Comparison of ENCODE assay signal across 9 cellular contexts in the genomic region with DNA sequence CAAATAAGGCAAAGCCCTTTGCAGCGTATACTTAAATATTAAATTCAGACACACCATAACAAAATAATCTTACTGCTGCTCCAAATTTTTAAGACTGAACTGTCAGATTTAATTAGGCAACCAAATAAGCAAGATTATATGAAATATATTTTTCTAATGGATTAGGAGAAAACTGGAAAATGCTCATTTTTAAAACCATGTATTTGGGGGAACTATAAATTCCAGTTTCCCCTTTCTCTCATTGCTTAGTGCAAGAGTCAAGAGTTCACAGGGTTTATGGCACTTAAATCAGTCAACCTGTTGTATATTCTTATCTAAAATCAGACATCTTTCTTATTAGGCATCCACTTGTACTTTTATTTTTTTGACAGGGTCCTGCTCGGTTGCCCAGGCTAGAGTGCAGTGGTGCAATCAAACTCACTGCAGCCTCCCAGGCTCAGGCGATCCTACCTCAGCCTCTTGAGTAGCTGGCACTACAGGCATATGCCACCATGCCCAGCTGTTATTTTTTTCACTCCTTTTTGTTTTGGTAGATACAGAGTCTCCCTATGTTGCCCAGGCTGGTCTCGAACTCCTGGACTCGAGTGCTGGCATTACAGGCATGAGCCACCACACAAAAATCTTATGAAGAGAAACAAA. TPM values are rescaled to one million over a fixed set of nuclear protein-coding genes. Genes with fewer than 3 reads are reported as not detected.
DNase-seq lines count a peak whose midpoint lies in the region; ATAC-seq, FAIRE-seq and TF ChIP-seq lines count a peak whose summit lies in the region.
"Had no signal": no experiment of that assay in that cellular context is flagged by ENCODE, and none has a peak within 500 bp of the region (broad histone marks: within the 10 kb centered on the region; RNA-seq: fewer than 3 reads in every experiment).

No MANE protein-coding gene starts in this region.

- peaks cover 2% of the 10 kb centered on the region for H3K36me3 Mint-ChIP-seq in T-helper 17 cell (ENCODE audit: low read depth)

- 65% methylated on average over 5 of the region's 5 CpGs for WGBS in A549 (ENCODE audit: missing lambda C conversion rate)
- WGBS in HepG2 (ENCODE audit: low lambda C conversion rate): 87% methylated on average over 5 of the region's 5 CpGs

- H3K9me3 ChIP-seq in A549 (no peaks in the 10 kb centered on the region), DND-41 (ENCODE audit: insufficient read depth, low read length, severe bottlenecking) (no peaks in the 10 kb centered on the region), T-helper 17 cell (ENCODE audit: control insufficient read depth, low read length, poor library complexity, severe bottlenecking) (no peaks in the 10 kb centered on the region), HepG2 (ENCODE audit: low read length) (no peaks in the 10 kb centered on the region)
- H3K9me3 ChIP-seq: heart left ventricle had no signal

- peak overlapping the region; percentile 99 for H3K27ac Mint-ChIP-seq in T-helper 17 cell

- no peak for ATAC-seq in A549
- no peak for ATAC-seq in DND-41 (ENCODE audit: insufficient read depth, low read depth)
- no peak for ATAC-seq in T-helper 17 cell
- no peak for ATAC-seq in HepG2
- ATAC-seq in GM18907 (IDR thresholded peaks at IDR 0.05; ENCODE audit: unreplicated experiment): no peak
- no peak for ATAC-seq in HG03565 (IDR thresholded peaks at IDR 0.05; ENCODE audit: unreplicated experiment)
- ATAC-seq: heart left ventricle had no signal

- no peaks in the 10 kb centered on the region for H3K27me3 Mint-ChIP-seq in T-helper 17 cell

- BruUV-seq in HepG2 (replicated peaks; lab: Mats Ljungman, UMichigan): no TSS peak

- TF ChIP-seq EP300 in A549 (IDR thresholded peaks at IDR 0.05) (no peak), HepG2 (IDR thresholded peaks at IDR 0.05; ENCODE audit: low read depth in 2 of 2, low read length in 2 of 2) (no peak), HepG2 (CRISPR knock-in tag; IDR thresholded peaks at IDR 0.05; ENCODE audit: borderline replicate concordance) (no peak)

- no peak for TF ChIP-seq RAD21 in A549 (conservative IDR thresholded peaks at IDR 0.05 in 1 of 2, IDR thresholded peaks at IDR 0.05 in 1 of 2)
- TF ChIP-seq RAD21 in HepG2 (CRISPR knock-in tag; IDR thresholded peaks at IDR 0.05): no peak

- H4K20me1 ChIP-seq in DND-41 (ENCODE audit: insufficient read depth, low read length) (peaks cover 15% of the 10 kb centered on the region), HepG2 (ENCODE audit: insufficient read depth, low read length) (peaks cover 23% of the 10 kb centered on the region)

- H3K4me2 ChIP-seq in A549 (peak overlapping the region; percentile 77; the same call in 2 of the 3 replicates), DND-41 (ENCODE audit: insufficient read depth, low read length) (peak overlapping the region; percentile 67), HepG2 (ENCODE audit: low read depth, low read length) (no peak overlapping the region)

- no peak overlapping the region for H3K4me3 ChIP-seq in A549
- H3K4me3 ChIP-seq in DND-41 (ENCODE audit: low read depth in 1 of 2, low read length in 2 of 2): peak overlapping the region; percentile 0 to 72; a peak in 3 of 4 replicates
- no peak overlapping the region for H3K4me3 ChIP-seq in HepG2 (replicated peaks in 1 of 3; ENCODE audit: insufficient read depth in 1 of 3, low read depth in 2 of 3, low read length in 3 of 3)
- no peak overlapping the region for H3K4me3 ChIP-seq in H7 (ENCODE audit: insufficient read depth, low read depth, low read length)

- H3K79me2 ChIP-seq in DND-41 (ENCODE audit: insufficient read depth, low read length): peaks cover 82% of the 10 kb centered on the region
- H3K79me2 ChIP-seq in HepG2 (ENCODE audit: insufficient read depth, low read length): peaks cover 86% of the 10 kb centered on the region

- H3K4me1 Mint-ChIP-seq in T-helper 17 cell: peaks cover 42% of the 10 kb centered on the region

- CTCF ChIA-PET in A549 (lab: Yijun Ruan, JAX) (interaction anchor here (0.6 to 9.6 kb wide), 7 partner anchors 9 to 141 kb away, joined by 3 to 176 read pairs (median 6); no protein-coding TSS in a partner anchor), HepG2 (lab: Yijun Ruan, JAX; ENCODE audit: low intra/inter-chr PET ratio, low total read pairs) (interaction anchor here (1.2 to 3.7 kb wide), 2 partner anchors 17 to 191 kb away, joined by 3 to 32 read pairs; no protein-coding TSS in a partner anchor)

- TF ChIP-seq CTCF in A549 (IDR thresholded peaks at IDR 0.05) (no peak; the same call in 1 of the 3 replicates), DND-41 (IDR thresholded peaks at IDR 0.05; ENCODE audit: borderline replicate concordance, extremely low read depth, low read length, poor library complexity, severe bottlenecking) (no peak), HepG2 (CRISPR knock-in tag; IDR thresholded peaks at IDR 0.05) (no peak)

- H3K27ac ChIP-seq in A549 (no peak overlapping the region), DND-41 (ENCODE audit: low read length) (peak overlapping the region; percentile 95), HepG2 (ENCODE audit: extremely low read length, insufficient read depth, low read length) (no peak overlapping the region)

- no peak for TF ChIP-seq POLR2A in A549 (IDR thresholded peaks at IDR 0.05; ENCODE audit: low read length)
- TF ChIP-seq POLR2A in HepG2 (IDR thresholded peaks at IDR 0.05; ENCODE audit: insufficient read depth in 1 of 2, low read depth in 2 of 2, low read length in 2 of 2): no peak

- in situ Hi-C loops in HepG2 (cut with HindIII; ENCODE audit: extremely low pct_ligation_motif_present, low pct_unique_long_range_greater_than_20kb): no loop called here

- POLR2A ChIA-PET in A549 (lab: Yijun Ruan, JAX): interaction anchor here (0.6 kb wide), 1 partner anchor 23 kb away, joined by 4 read pairs; no protein-coding TSS in a partner anchor
- POLR2A ChIA-PET in HepG2 (lab: Yijun Ruan, JAX): no interaction called here

- DNase-seq in A549 (ENCODE audit: low read depth in 1 of 2, low spot score in 1 of 2): no peak
- peak; percentile 42 for DNase-seq in DND-41
- no peak for DNase-seq in T-helper 17 cell
- DNase-seq in HepG2 (ENCODE audit: low spot score): no peak
- DNase-seq in H7: no peak
- no peak for DNase-seq in SW480 (ENCODE audit: low spot score)

- H3K36me3 ChIP-seq in DND-41 (ENCODE audit: insufficient read depth, low read length) (no peaks in the 10 kb centered on the region), HepG2 (replicated peaks in 1 of 2; ENCODE audit: control insufficient read depth in 1 of 2, insufficient read depth in 2 of 2, low read length in 2 of 2) (0 out of 5 replicates have a peak, but pooled peaks cover 0 to 1% of the 10 kb centered on the region in 2 experiments), H7 (replicated peaks; ENCODE audit: control insufficient read depth, insufficient read depth, low read length) (no peaks in the 10 kb centered on the region; the same call in 1 of the 2 replicates)
- H3K36me3 ChIP-seq: heart left ventricle had no signal

- peaks cover 49% of the 10 kb centered on the region for H3K4me1 ChIP-seq in A549
- H3K4me1 ChIP-seq in DND-41 (ENCODE audit: insufficient read depth, low read length): peaks cover 48% of the 10 kb centered on the region
- H3K4me1 ChIP-seq in HepG2 (ENCODE audit: insufficient read depth, low read length): peaks cover 41% of the 10 kb centered on the region

- intact Hi-C loops in HepG2 (cut with micrococcal nuclease; ENCODE audit: unreplicated experiment): loop anchor here (1.0 to 10.0 kb wide), 2 partner anchors 18 to 121 kb away; no protein-coding TSS in a partner anchor

- peak overlapping the region; percentile 92 for H3K4me3 Mint-ChIP-seq in T-helper 17 cell

- FAIRE-seq in A549 (lab: Jason Lieb, UNC): no peak
- no peak for FAIRE-seq in HepG2 (lab: Jason Lieb, UNC)

- H3K9ac ChIP-seq in DND-41 (ENCODE audit: low read depth, low read length): peak overlapping the region; percentile 93
- no peak overlapping the region for H3K9ac ChIP-seq in HepG2 (ENCODE audit: insufficient read depth, low read depth, low read length)

- H2AFZ ChIP-seq in DND-41 (ENCODE audit: low read depth, low read length) (0 out of 2 replicates have a peak overlapping the region, but pooled peaks have one; percentile 8), HepG2 (ENCODE audit: low read length) (no peak overlapping the region)

- H3K27me3 ChIP-seq in DND-41 (ENCODE audit: insufficient read depth, low read length, poor library complexity) (no peaks in the 10 kb centered on the region), HepG2 (ENCODE audit: control insufficient read depth in 1 of 2, insufficient read depth in 2 of 2, low read length in 2 of 2) (no peaks in the 10 kb centered on the region; a peak in 1 of 5 replicates), H7 (ENCODE audit: control insufficient read depth, insufficient read depth, low read length) (no peaks in the 10 kb centered on the region)
- H3K27me3 ChIP-seq: heart left ventricle had no signal

RNA-seq across cellular contexts. Expression of a gene that starts 2.1 kb away (rescaled TPM):
- polyA plus RNA-seq in A549 (2011; rRNA removed): 27.9 and 52.4 TPM in 2 replicates
- polyA plus RNA-seq in A549 (2012; cell fraction: cytosol; rRNA removed): 8.6 and 10.8 TPM in 2 replicates
- 28.6 and 58.2 TPM in 2 replicates for polyA plus RNA-seq in A549 (2012; cell fraction: nucleus; rRNA removed)
- polyA plus RNA-seq in A549 (2017; fragmentation: RNase III; extraction: RNeasy Plus Mini Kit Qiagen cat#74134 plus additional on column Dnase treatment): 21.4 to 26.0 TPM (median 22.6 TPM) in 3 replicates
- 164 and 170 TPM in 2 replicates for polyA minus RNA-seq in A549 (2011; rRNA and poly(A)+ RNA removed)
- total RNA-seq in T-helper 17 cell: 100 to 1,000 TPM; 142 to 187 TPM
- 59.6 and 60.9 TPM in 2 replicates for total RNA-seq in HepG2 (2016; rRNA removed; fragmentation: Illumina TruSeq; extraction: Trizol)
- total RNA-seq in HepG2 (2016; cell fraction: cytosol; rRNA removed; fragmentation: Illumina TruSeq; extraction: Trizol; ENCODE audit: low read depth): 223 and 253 TPM in 2 replicates
- total RNA-seq in HepG2 (2016; cell fraction: insoluble cytoplasmic fraction; rRNA removed; fragmentation: Illumina TruSeq; extraction: Trizol): 54.9 and 58.3 TPM in 2 replicates
- 138 and 153 TPM in 2 replicates for total RNA-seq in HepG2 (2016; cell fraction: membrane; rRNA removed; fragmentation: Illumina TruSeq; extraction: Trizol)
- 130 and 145 TPM in 2 replicates for total RNA-seq in HepG2 (2016; cell fraction: nucleus; rRNA removed; fragmentation: Illumina TruSeq; extraction: Trizol)
- 22.8 and 24.0 TPM in 2 replicates for polyA plus RNA-seq in HepG2 (2011; rRNA removed)
- 11.2 and 14.3 TPM in 2 replicates for polyA plus RNA-seq in HepG2 (2011; cell fraction: cytosol; rRNA removed)
- polyA plus RNA-seq in HepG2 (2011; cell fraction: nucleus; rRNA removed): 69.1 and 88.4 TPM in 2 replicates
- 23.5 and 23.7 TPM in 2 replicates for polyA plus RNA-seq in HepG2 (2012)
- polyA plus RNA-seq in HepG2 (2016; cell fraction: cytosol; fragmentation: Illumina TruSeq; extraction: Trizol; ENCODE audit: low read depth): 2.0 and 2.7 TPM in 2 replicates
- 21.5 and 27.8 TPM in 2 replicates for polyA plus RNA-seq in HepG2 (2016; cell fraction: insoluble cytoplasmic fraction; fragmentation: Illumina TruSeq; extraction: Trizol; ENCODE audit: low read depth)
- polyA plus RNA-seq in HepG2 (2016; cell fraction: membrane; fragmentation: Illumina TruSeq; extraction: Trizol; ENCODE audit: low read depth): 5.6 and 6.8 TPM in 2 replicates
- polyA plus RNA-seq in HepG2 (2016; cell fraction: nucleus; fragmentation: Illumina TruSeq; extraction: Trizol; ENCODE audit: insufficient read depth, low read depth): 94.8 and 102 TPM in 2 replicates
- polyA minus RNA-seq in HepG2 (2011; rRNA and poly(A)+ RNA removed; ENCODE audit: low replicate concordance): 94.4 and 97.7 TPM in 2 replicates
- 61.5 and 62.2 TPM in 2 replicates for polyA minus RNA-seq in HepG2 (2011; cell fraction: cytosol; rRNA and poly(A)+ RNA removed)
- 272 and 315 TPM in 2 replicates for polyA minus RNA-seq in HepG2 (2011; cell fraction: nucleus; rRNA and poly(A)+ RNA removed)
- 35.2 and 41.4 TPM in 2 replicates for total RNA-seq in H7 (2014; rRNA removed; shearing (Covaris generic))

Comparison
In these comparisons a context has a peak if more than half of its experiments do, and no peak if none do; other contexts are left out.
1. H3K4me3 ChIP-seq: peak in DND-41 (2 of 2); none in A549 (single experiment), HepG2 (0 of 3) and H7 (single experiment).